In the genomic region with DNA sequence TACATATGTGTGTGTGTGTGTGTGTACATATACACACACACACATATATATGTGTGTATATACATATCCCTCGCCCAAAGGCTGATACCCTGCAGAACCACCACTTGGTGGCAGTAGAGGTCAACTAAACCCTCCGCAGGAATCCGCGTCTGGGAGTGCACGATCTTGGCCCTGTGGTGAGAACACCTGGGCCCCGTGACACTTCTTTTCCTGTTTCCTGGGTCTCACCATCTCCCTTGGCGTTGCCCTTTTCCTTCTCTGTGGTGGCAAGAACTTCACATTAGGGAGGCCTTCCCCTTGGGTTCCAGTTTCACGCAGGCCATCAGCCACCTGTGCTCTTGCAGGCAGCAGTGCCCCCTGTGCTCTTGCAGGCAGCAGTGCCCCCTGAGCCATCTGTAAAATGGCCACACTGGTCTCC, we compare ENCODE assay signal across 8 cellular contexts. TPM values are rescaled to one million over a fixed set of nuclear protein-coding genes. Genes with fewer than 3 reads are reported as not detected.
DNase-seq lines count a peak whose midpoint lies in the region; TF ChIP-seq lines count a peak whose summit lies in the region.

No MANE protein-coding gene starts in this region.

- TF ChIP-seq CTCF in GM06990 (IDR thresholded peaks at IDR 0.05; ENCODE audit: insufficient read depth, low read length, poor library complexity, severe bottlenecking) (peak; percentile 73), cardiac muscle cell (IDR thresholded peaks at IDR 0.05; ENCODE audit: low read depth, low read length) (peak; percentile 85)

- no peak overlapping the region for H3K4me3 Mint-ChIP-seq in activated naive CD4-positive, alpha-beta T cell treated with anti-CD3 and anti-CD28 coated beads for 36 hours

- CTCF ChIA-PET in activated naive CD4-positive, alpha-beta T cell treated with anti-CD3 and anti-CD28 coated beads for 36 hours (lab: Charles Lee) = interaction anchor here (1.3 to 2.2 kb wide), 2 partner anchors 194 to 325 kb away, joined by 4 to 12 read pairs; no protein-coding TSS in a partner anchor

- peaks cover 4% of the 10 kb centered on the region for H3K4me1 Mint-ChIP-seq in activated naive CD4-positive, alpha-beta T cell treated with anti-CD3 and anti-CD28 coated beads for 36 hours (ENCODE audit: low read depth)

- H3K27ac Mint-ChIP-seq in activated naive CD4-positive, alpha-beta T cell treated with anti-CD3 and anti-CD28 coated beads for 36 hours = no peak overlapping the region

- no peak overlapping the region for H3K27ac ChIP-seq in cardiac muscle cell

- H3K9me3 ChIP-seq in cardiac muscle cell (ENCODE audit: low read depth) = no peaks in the 10 kb centered on the region

- H3K27me3 ChIP-seq in GM06990 (replicated peaks; ENCODE audit: control insufficient read depth, insufficient read depth, low read length) = peaks cover 1% of the 10 kb centered on the region; the same call in 1 of the 2 replicates
- H3K27me3 ChIP-seq in cardiac muscle cell = peaks cover 41% of the 10 kb centered on the region

- peak; percentile 33 for DNase-seq in GM06990 (ENCODE audit: extremely low read depth, insufficient read length)
- DNase-seq in H4 (ENCODE audit: low spot score) = peak; percentile 86
- DNase-seq in Kasumi-1 (lab: John Stamatoyannopoulos, UW) = peak; percentile 71 to 76
- DNase-seq in SHP77 (lab: John Stamatoyannopoulos, UW) = peak; percentile 60 to 69
- DNase-seq in activated naive CD4-positive, alpha-beta T cell treated with anti-CD3 and anti-CD28 coated beads for 36 hours = peak; percentile 77
- peak; percentile 77 to 81 for DNase-seq in cardiac muscle cell (ENCODE audit: low read depth in 1 of 2, low spot score in 1 of 2)
- DNase-seq in pulmonary artery endothelial cell (ENCODE audit: low read depth, low spot score) = peak; percentile 7
- DNase-seq in foreskin melanocyte = no peak

- no peaks in the 10 kb centered on the region for H3K36me3 Mint-ChIP-seq in activated naive CD4-positive, alpha-beta T cell treated with anti-CD3 and anti-CD28 coated beads for 36 hours (ENCODE audit: low read depth)

- H3K36me3 ChIP-seq in GM06990 (ENCODE audit: control insufficient read depth, insufficient read depth, low read length) = no peaks in the 10 kb centered on the region
- no peaks in the 10 kb centered on the region for H3K36me3 ChIP-seq in cardiac muscle cell

- H3K4me3 ChIP-seq in GM06990 (replicated peaks; ENCODE audit: low read depth, low read length) (no peak overlapping the region), cardiac muscle cell (no peak overlapping the region)

- H3K4me1 ChIP-seq in cardiac muscle cell (ENCODE audit: low read depth) = no peaks in the 10 kb centered on the region

- H3K27me3 Mint-ChIP-seq in activated naive CD4-positive, alpha-beta T cell treated with anti-CD3 and anti-CD28 coated beads for 36 hours (ENCODE audit: low read depth) = peaks cover 18% of the 10 kb centered on the region

- intact Hi-C loops in activated naive CD4-positive, alpha-beta T cell treated with anti-CD3 and anti-CD28 coated beads for 36 hours (cut with micrococcal nuclease) = loop anchor here (1.0 kb wide), 5 partner anchors 58 to 325 kb away; no protein-coding TSS in a partner anchor

- no peaks in the 10 kb centered on the region for H3K9me3 Mint-ChIP-seq in activated naive CD4-positive, alpha-beta T cell treated with anti-CD3 and anti-CD28 coated beads for 36 hours

RNA-seq across cellular contexts. Expression of gene IL9, which starts 8.2 kb away (rescaled TPM):
- not detected in 2 replicates for total RNA-seq in H4 (2014; rRNA removed; shearing (Covaris generic))
- not detected for total RNA-seq in activated naive CD4-positive, alpha-beta T cell treated with anti-CD3 and anti-CD28 coated beads for 36 hours
- total RNA-seq in cardiac muscle cell = not detected in 2 replicates
- not detected in 2 replicates for polyA plus RNA-seq in cardiac muscle cell
- not detected in 2 replicates for total RNA-seq in pulmonary artery endothelial cell

RNA-seq across cellular contexts. Expression of gene SLC25A48, which starts 53.0 kb away (rescaled TPM):
- total RNA-seq in H4 (2014; rRNA removed; shearing (Covaris generic)) = not detected in 2 replicates
- not detected for total RNA-seq in activated naive CD4-positive, alpha-beta T cell treated with anti-CD3 and anti-CD28 coated beads for 36 hours
- total RNA-seq in cardiac muscle cell (0.09 and 1.8 TPM in 2 replicates), pulmonary artery endothelial cell (not detected in 2 replicates)
- 0.13 TPM in 1 of 2 replicates, not detected in the other for polyA plus RNA-seq in cardiac muscle cell
